8 cellular contexts compared by ENCODE assay signal in genomic region chr1:100868364-100868995, GRCh38. TPM values are rescaled to one million over a fixed set of nuclear protein-coding genes. Genes with fewer than 3 reads are reported as not detected.
A peak's percentile ranks its signal among the peaks of the same experiment; 100 is the strongest.
DNase-seq lines count a peak whose midpoint lies in the region; ATAC-seq, FAIRE-seq and TF ChIP-seq lines count a peak whose summit lies in the region.

No MANE protein-coding gene starts in this region.

- WGBS in GM12878 (ENCODE audit: insufficient coverage, insufficient replicate concordance, low lambda C conversion rate, missing lambda C conversion rate) = 20% methylated on average over 7 of the region's 7 CpGs

- no peak for TF ChIP-seq POLR2A in GM12878 (IDR thresholded peaks at IDR 0.05; ENCODE audit: low read depth, low read length)

- H3K9me3 ChIP-seq in GM12878 (replicated peaks; ENCODE audit: control insufficient read depth, insufficient read depth, low read length) (no peaks in the 10 kb centered on the region), left lung (no peaks in the 10 kb centered on the region)

- RAD21 ChIA-PET in GM12878 (lab: Charles Lee; ENCODE audit: unreplicated experiment) = interaction anchor here (0.8 to 5.2 kb wide), 32 partner anchors 10 to 1062 kb away, joined by 3 to 90 read pairs (median 4); partner anchors contain the start of gene VCAM1

- CTCF ChIA-PET in GM12878 (lab: Yijun Ruan, JAX) = interaction anchor here (0.6 to 9.4 kb wide), 64 partner anchors 8 to 1687 kb away, joined by 3 to 261 read pairs (median 4); partner anchors contain the start of genes CDC14A, EXTL2 and SLC30A7

- no TSS peak for BruUV-seq in GM12878 (replicated peaks; lab: Mats Ljungman, UMichigan)

- no peak overlapping the region for H3K9ac ChIP-seq in GM12878 (ENCODE audit: control insufficient read depth, insufficient read depth, low read length)

- H2AFZ ChIP-seq in GM12878 (ENCODE audit: control insufficient read depth, low read depth, low read length) = no peak overlapping the region; the same call in 1 of the 2 replicates

- no peak overlapping the region for H3K27ac ChIP-seq in GM12878 (ENCODE audit: control insufficient read depth, insufficient read depth)
- no peak overlapping the region for H3K27ac ChIP-seq in left lung

- ATAC-seq in GM12878 (peak; percentile 66; the same call in 2 of the 3 replicates), left lung (peak; percentile 65), HG03159 (IDR thresholded peaks at IDR 0.05; ENCODE audit: unreplicated experiment) (no peak)
- ATAC-seq in activated T-cell treated with anti-CD3 and anti-CD28 coated beads, Interleukin-2, amount 50 U/mL, for 72 hours (replicated peaks in 1 of 2) = no peak

- no peak overlapping the region for H3K27ac Mint-ChIP-seq in activated T-cell treated with anti-CD3 and anti-CD28 coated beads, Interleukin-2, amount 50 U/mL, for 72 hours

- H3K36me3 Mint-ChIP-seq in activated T-cell treated with anti-CD3 and anti-CD28 coated beads, Interleukin-2, amount 50 U/mL, for 72 hours (ENCODE audit: insufficient read depth in 2 of 2) = no peaks in the 10 kb centered on the region

- TF ChIP-seq EP300 in GM12878 (IDR thresholded peaks at IDR 0.05; ENCODE audit: borderline replicate concordance in 1 of 2, control insufficient read depth in 1 of 2, low read depth in 2 of 2, low read length in 2 of 2) = no peak

- H3K79me2 ChIP-seq in GM12878 (ENCODE audit: control insufficient read depth, insufficient read depth, low read length) = no peaks in the 10 kb centered on the region

- POLR2A ChIA-PET in GM12878 (lab: Charles Lee) = no interaction called here

- peak; percentile 70 for TF ChIP-seq RAD21 in GM12878 (IDR thresholded peaks at IDR 0.05; ENCODE audit: insufficient read depth, low read depth, low read length)

- H3K9me3 Mint-ChIP-seq in activated T-cell treated with anti-CD3 and anti-CD28 coated beads, Interleukin-2, amount 50 U/mL, for 72 hours = no peaks in the 10 kb centered on the region

- H3K27me3 Mint-ChIP-seq in activated T-cell treated with anti-CD3 and anti-CD28 coated beads, Interleukin-2, amount 50 U/mL, for 72 hours (ENCODE audit: low read depth) = no peaks in the 10 kb centered on the region

- no peaks in the 10 kb centered on the region for H3K4me1 Mint-ChIP-seq in activated T-cell treated with anti-CD3 and anti-CD28 coated beads, Interleukin-2, amount 50 U/mL, for 72 hours (ENCODE audit: low read depth)

- H3K4me3 ChIP-seq in GM12878 = no peak overlapping the region
- H3K4me3 ChIP-seq in left lung = no peak overlapping the region

- DNase-seq in NCI-H1092 treated with DMSO at 0.1 percent for 48 hours (lab: John Stamatoyannopoulos, UW) (peak; percentile 24), NCI-H1092 (lab: John Stamatoyannopoulos, UW) (no peak), NAMALWA (ENCODE audit: low spot score) (peak; percentile 63), GM12878 (ENCODE audit: low read depth, low spot score) (no peak), left lung (no peak), cerebellum (ENCODE audit: low spot score) (no peak)
- DNase-seq in activated T-cell treated with anti-CD3 and anti-CD28 coated beads, Interleukin-2, amount 50 U/mL, for 72 hours = no peak

- in situ Hi-C loops in GM12878 (cut with MboI) = loop anchor here (5.0 to 25.0 kb wide), 4 partner anchors 401 to 1681 kb away; no protein-coding TSS in a partner anchor

- SMC1A ChIA-PET in GM12878 (lab: Charles Lee; ENCODE audit: uncharacterized antibody, unreplicated experiment) = interaction anchor here (0.6 to 5.1 kb wide), 55 partner anchors 9 to 1383 kb away, joined by 3 to 62 read pairs (median 4); partner anchors contain the start of genes CDC14A, EXTL2, FRRS1 and SLC30A7

- H3K27me3 ChIP-seq in GM12878 (replicated peaks in 1 of 2; ENCODE audit: control insufficient read depth in 2 of 2, insufficient read depth in 2 of 2, low read length in 1 of 2) (no peaks in the 10 kb centered on the region), left lung (no peaks in the 10 kb centered on the region)

- H3K4me2 ChIP-seq in GM12878 (ENCODE audit: control insufficient read depth, insufficient read depth) = no peak overlapping the region

- peak; percentile 43 to 69 (median 58); a peak in 4 of 6 replicates for TF ChIP-seq CTCF in GM12878 (IDR thresholded peaks at IDR 0.05 in 2 of 3, conservative IDR thresholded peaks at IDR 0.05 in 1 of 3; ENCODE audit: control insufficient read depth in 2 of 3, extremely low read depth in 1 of 3, insufficient read depth in 1 of 3, low read depth in 3 of 3, low read length in 3 of 3)
- TF ChIP-seq CTCF in left lung (IDR thresholded peaks at IDR 0.05) = peak; percentile 44 to 52

- FAIRE-seq in GM12878 (lab: Jason Lieb, UNC) = peak; percentile 84

- no peaks in the 10 kb centered on the region for H3K36me3 ChIP-seq in GM12878 (ENCODE audit: control insufficient read depth in 2 of 2, insufficient read depth in 2 of 2, low read length in 1 of 2)
- no peaks in the 10 kb centered on the region for H3K36me3 ChIP-seq in left lung

- peaks cover 9% of the 10 kb centered on the region; the same call in 1 of the 2 replicates for H3K4me1 ChIP-seq in GM12878 (ENCODE audit: control insufficient read depth, insufficient read depth, low read length)
- H3K4me1 ChIP-seq in left lung = peaks cover 0 to 3% of the 10 kb centered on the region in 2 donors

- H3K4me3 Mint-ChIP-seq in activated T-cell treated with anti-CD3 and anti-CD28 coated beads, Interleukin-2, amount 50 U/mL, for 72 hours = no peak overlapping the region

- no peaks in the 10 kb centered on the region for H4K20me1 ChIP-seq in GM12878 (ENCODE audit: control insufficient read depth, insufficient read depth)

- intact Hi-C loops in GM12878 (cut with micrococcal nuclease; ENCODE audit: unreplicated experiment) = loop anchor here (1.0 to 5.0 kb wide), 4 partner anchors 331 to 1060 kb away; partner anchors contain the start of gene GPR88
- intact Hi-C loops in left lung (cut with DNase I) = loop anchor here in 1 of 2 donors (5.0 kb wide), 2 partner anchors 261 to 406 kb away; no protein-coding TSS in a partner anchor

TF ChIP-seq in GM12878, 131 proteins besides CTCF, POLR2A, EP300 and RAD21:
- TF ChIP-seq SMC3 (IDR thresholded peaks at IDR 0.05; ENCODE audit: borderline replicate concordance, low read length) = peak; percentile 66; the same call in 1 of the 2 replicates
- TF ChIP-seq ZNF24 (IDR thresholded peaks at IDR 0.05) = no peak
- peak; percentile 39; the same call in 1 of the 2 replicates for TF ChIP-seq ATF7 (IDR thresholded peaks at IDR 0.05; ENCODE audit: low read depth)

RNA-seq across cellular contexts. Expression of gene EXTL2, which starts 26.2 kb away (rescaled TPM):
- total RNA-seq in GM12878 (2013; cell fraction: nucleolus; rRNA removed) = 70.2 and 71.1 TPM in 2 replicates
- 10.2 and 15.0 TPM in 2 replicates for total RNA-seq in GM12878 (2014; rRNA removed)
- 18.6 and 20.3 TPM in 2 replicates for total RNA-seq in GM12878 (2014; rRNA removed; fragmentation: Illumina TruSeq; extraction: Trizol)
- total RNA-seq in GM12878 (2021) = 11.6 and 12.6 TPM in 2 replicates
- polyA plus RNA-seq in GM12878 (2011; ENCODE audit: low read depth) = 6.0 TPM
- polyA plus RNA-seq in GM12878 (2011; rRNA removed) = 51.1 and 72.3 TPM in 2 replicates
- polyA plus RNA-seq in GM12878 (2011; cell fraction: cytosol; rRNA removed) = 12.9 and 14.1 TPM in 2 replicates
- 60.9 and 64.7 TPM in 2 replicates for polyA plus RNA-seq in GM12878 (2011; cell fraction: nucleus; rRNA removed)
- polyA plus RNA-seq in GM12878 (2012) = 7.1 and 7.7 TPM in 2 replicates
- 18.5 and 19.0 TPM in 2 replicates for polyA plus RNA-seq in GM12878 (2014; fragmentation: Illumina TruSeq; extraction: Trizol)
- 10 to 100 TPM; 16.1 to 27.2 TPM for polyA plus RNA-seq in GM12878 (2014; fragmentation: Nextera tagmentation; extraction: Ambion mirVana)
- polyA plus RNA-seq in GM12878 (2014; rRNA removed) = 10.3 and 12.1 TPM in 2 replicates
- polyA plus RNA-seq in GM12878 (2016; fragmentation: Nextera tagmentation; extraction: Ambion mirVana) = 10 to 100 TPM; 15.4 to 16.3 TPM
- polyA minus RNA-seq in GM12878 (2011; rRNA and poly(A)+ RNA removed) = 20.9 and 24.6 TPM in 2 replicates
- polyA minus RNA-seq in GM12878 (2011; cell fraction: cytosol; rRNA and poly(A)+ RNA removed) = 6.4 and 9.5 TPM in 2 replicates
- 26.2 and 43.1 TPM in 2 replicates for polyA minus RNA-seq in GM12878 (2011; cell fraction: nucleus; rRNA and poly(A)+ RNA removed)
- total RNA-seq in left lung = 10 to 100 TPM; 13.5 to 16.6 TPM
- 1 to 10 TPM; 4.0 to 4.9 TPM for total RNA-seq in activated T-cell treated with anti-CD3 and anti-CD28 coated beads, Interleukin-2, amount 50 U/mL, for 72 hours
- total RNA-seq in cerebellum = 38.5 TPM

RNA-seq across cellular contexts. Expression of gene SLC30A7, which starts 27.4 kb away (rescaled TPM):
- 69.9 and 74.4 TPM in 2 replicates for total RNA-seq in GM12878 (2013; cell fraction: nucleolus; rRNA removed)
- total RNA-seq in GM12878 (2014; rRNA removed) (18.5 and 20.2 TPM in 2 replicates), GM12878 (2014; rRNA removed; fragmentation: Illumina TruSeq; extraction: Trizol) (19.9 and 20.5 TPM in 2 replicates), GM12878 (2021) (18.1 and 23.3 TPM in 2 replicates), left lung (10 to 100 TPM; 44.4 to 46.7 TPM), cerebellum (22.8 TPM)
- 3.9 TPM for polyA plus RNA-seq in GM12878 (2011; ENCODE audit: low read depth)
- polyA plus RNA-seq in GM12878 (2011; rRNA removed) (15.4 and 21.1 TPM in 2 replicates), GM12878 (2014; fragmentation: Illumina TruSeq; extraction: Trizol) (11.3 and 13.4 TPM in 2 replicates), GM12878 (2014; fragmentation: Nextera tagmentation; extraction: Ambion mirVana) (1 to 10 TPM; 4.4 to 9.4 TPM), GM12878 (2014; rRNA removed) (6.5 and 7.2 TPM in 2 replicates), GM12878 (2016; fragmentation: Nextera tagmentation; extraction: Ambion mirVana) (10 to 100 TPM; 19.5 to 20.7 TPM)
- polyA plus RNA-seq in GM12878 (2011; cell fraction: cytosol; rRNA removed) = 6.7 and 9.5 TPM in 2 replicates
- polyA plus RNA-seq in GM12878 (2011; cell fraction: nucleus; rRNA removed) = 12.8 and 13.6 TPM in 2 replicates
- polyA plus RNA-seq in GM12878 (2012) = 6.4 TPM in 2 replicates
- polyA minus RNA-seq in GM12878 (2011; rRNA and poly(A)+ RNA removed) = 30.4 and 39.4 TPM in 2 replicates
- 9.7 and 10.3 TPM in 2 replicates for polyA minus RNA-seq in GM12878 (2011; cell fraction: cytosol; rRNA and poly(A)+ RNA removed)
- polyA minus RNA-seq in GM12878 (2011; cell fraction: nucleus; rRNA and poly(A)+ RNA removed) = 8.6 and 15.5 TPM in 2 replicates
- 10 to 100 TPM; 39.3 to 48.7 TPM for total RNA-seq in activated T-cell treated with anti-CD3 and anti-CD28 coated beads, Interleukin-2, amount 50 U/mL, for 72 hours

Comparison
In these comparisons a context has a peak if more than half of its experiments do, and no peak if none do; other contexts are left out.
1. DNase-seq: peak in NCI-H1092 treated with DMSO at 0.1 percent for 48 hours (single experiment) and NAMALWA (single experiment); none in NCI-H1092 (single experiment), GM12878 (single experiment), left lung (0 of 2), activated T-cell treated with anti-CD3 and anti-CD28 coated beads, Interleukin-2, amount 50 U/mL, for 72 hours (0 of 2) and cerebellum (single experiment).
2. ATAC-seq: peak in GM12878 (single experiment) and left lung (single experiment); none in activated T-cell treated with anti-CD3 and anti-CD28 coated beads, Interleukin-2, amount 50 U/mL, for 72 hours (0 of 2) and HG03159 (single experiment).